ENCODE assay signal across 13 cellular contexts in the genomic region with DNA sequence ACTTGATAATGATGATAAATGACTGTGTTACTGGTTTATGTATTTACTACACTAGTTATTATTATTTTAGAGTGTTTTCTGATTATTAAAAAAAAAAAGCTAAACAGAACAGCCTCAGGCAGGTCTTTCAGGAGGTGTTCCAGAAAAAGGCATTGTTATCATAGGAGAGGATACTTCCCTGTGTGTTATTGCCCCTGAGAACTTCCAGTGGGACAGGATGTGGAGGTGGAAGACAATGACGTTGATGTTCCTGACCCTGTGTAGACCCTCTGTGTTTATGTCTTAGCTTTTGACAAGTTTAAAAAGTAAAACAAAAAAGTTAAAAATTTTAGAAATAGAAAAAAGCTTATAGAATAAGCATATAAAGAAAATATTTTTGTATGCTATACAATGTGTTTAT.
"Had no signal": no experiment of that assay in that cellular context is flagged by ENCODE, and none has a peak within 500 bp of the region (broad histone marks: within the 10 kb centered on the region; RNA-seq: fewer than 3 reads in every experiment).

No MANE protein-coding gene starts in this region.

- H3K36me3 ChIP-seq: tibial nerve had no signal

- H3K9me3 Mint-ChIP-seq: activated naive CD4-positive, alpha-beta T cell treated with anti-CD3 and anti-CD28 coated beads, Interleukin-2, amount 10 ng/mL, durations not matched to agents 7 days and 5 days; activated T-helper 2 cell treated with anti-CD3 and anti-CD28 coated beads, Interferon-gamma antibody, Interleukin-2, Interleukin-4, amounts not matched to agents 10 μg/mL and 5 μg/mL and 100 μg/mL, durations not matched to agents 14 hours and 24 hours and 36 hours; nephron progenitor cell; T-helper 1 cell treated with Interleukin-12 subunit alpha and Interleukin-12 subunit beta and Interleukin-4 antibody, amounts not matched to agents 30 μg/mL and 1 μg/mL, for 36 hours; WTC11 had no signal

- H3K27ac ChIP-seq: body of pancreas, SK-N-MC had no signal

- ATAC-seq: body of pancreas, WTC11 had no signal

- H3K27me3 ChIP-seq: body of pancreas, tibial nerve had no signal

- H3K36me3 Mint-ChIP-seq: WTC11 had no signal

- H3K27ac Mint-ChIP-seq: activated CD4-positive, alpha-beta T cell treated with anti-CD3 and anti-CD28 coated beads, Interleukin-2, amount 10 ng/mL, durations not matched to agents 7 days and 5 days; activated naive CD4-positive, alpha-beta T cell treated with anti-CD3 and anti-CD28 coated beads, Interleukin-2, amount 10 ng/mL, durations not matched to agents 7 days and 5 days; activated T-helper 2 cell treated with anti-CD3 and anti-CD28 coated beads, Interferon-gamma antibody, Interleukin-2, Interleukin-4, amounts not matched to agents 10 μg/mL and 5 μg/mL and 100 μg/mL, durations not matched to agents 14 hours and 24 hours and 36 hours; nephron progenitor cell; T-helper 1 cell treated with Interleukin-12 subunit alpha and Interleukin-12 subunit beta and Interleukin-4 antibody, amounts not matched to agents 30 μg/mL and 1 μg/mL, for 36 hours; WTC11 had no signal

- H3K4me3 ChIP-seq: body of pancreas, SK-N-MC, tibial nerve had no signal

- FAIRE-seq: keratinocyte had no signal

- H3K27me3 Mint-ChIP-seq: activated CD4-positive, alpha-beta T cell treated with anti-CD3 and anti-CD28 coated beads, Interleukin-2, amount 10 ng/mL, durations not matched to agents 7 days and 5 days; activated naive CD4-positive, alpha-beta T cell treated with anti-CD3 and anti-CD28 coated beads, Interleukin-2, amount 10 ng/mL, durations not matched to agents 7 days and 5 days had no signal

- DNase-seq: activated CD4-positive, alpha-beta T cell treated with anti-CD3 and anti-CD28 coated beads, Interleukin-2, amount 10 ng/mL, durations not matched to agents 7 days and 5 days; activated naive CD4-positive, alpha-beta T cell treated with anti-CD3 and anti-CD28 coated beads, Interleukin-2, amount 10 ng/mL, durations not matched to agents 7 days and 5 days; activated T-cell treated with anti-CD3 and anti-CD28 coated beads for 4 hours; body of pancreas; nephron progenitor cell; stimulated activated CD4-positive, alpha-beta T cell treated with anti-CD3 and anti-CD28 coated beads, Interleukin-15, amount 100 ng/mL, for 24 hours; stimulated activated CD4-positive, alpha-beta T cell treated with anti-CD3 and anti-CD28 coated beads, Interleukin-4, amount 100 ng/mL, for 4 hours had no signal

- H3K9me3 ChIP-seq: body of pancreas, tibial nerve had no signal

- H3K4me3 Mint-ChIP-seq: activated CD4-positive, alpha-beta T cell treated with anti-CD3 and anti-CD28 coated beads, Interleukin-2, amount 10 ng/mL, durations not matched to agents 7 days and 5 days; activated naive CD4-positive, alpha-beta T cell treated with anti-CD3 and anti-CD28 coated beads, Interleukin-2, amount 10 ng/mL, durations not matched to agents 7 days and 5 days; nephron progenitor cell; T-helper 1 cell treated with Interleukin-12 subunit alpha and Interleukin-12 subunit beta and Interleukin-4 antibody, amounts not matched to agents 30 μg/mL and 1 μg/mL, for 36 hours; WTC11 had no signal
